Comparison of ENCODE assay signal across 8 cellular contexts in genomic region chr11:78078218-78079167, GRCh38. TPM values are rescaled to one million over a fixed set of nuclear protein-coding genes. Genes with fewer than 3 reads are reported as not detected.
DNase-seq lines count a peak whose midpoint lies in the region; ATAC-seq and TF ChIP-seq lines count a peak whose summit lies in the region.

No MANE protein-coding gene starts in this region.

- H3K4me2 ChIP-seq in BLaER1 = peak overlapping the region; percentile 95

- intact Hi-C loops in colonic mucosa (cut with DNase I) = no loop called here
- intact Hi-C loops in natural killer cell (cut with micrococcal nuclease) = no loop called here

- no peaks in the 10 kb centered on the region for H3K27me3 Mint-ChIP-seq in natural killer cell (ENCODE audit: low read depth in 2 of 2)

- no peaks in the 10 kb centered on the region for H3K9me3 ChIP-seq in BLaER1
- H3K9me3 ChIP-seq in MG63 = no peaks in the 10 kb centered on the region
- H3K9me3 ChIP-seq in colonic mucosa = no peaks in the 10 kb centered on the region

- peak overlapping the region; percentile 68 to 83 for H3K27ac Mint-ChIP-seq in natural killer cell

- peaks cover 57% of the 10 kb centered on the region for H4K20me1 ChIP-seq in BLaER1

- peaks cover 45 to 57% of the 10 kb centered on the region in 2 donors for H3K4me1 Mint-ChIP-seq in natural killer cell

- ATAC-seq in natural killer cell (no peak), HG03457 (IDR thresholded peaks at IDR 0.05; ENCODE audit: unreplicated experiment) (no peak)

- H3K36me3 Mint-ChIP-seq in natural killer cell = no peaks in the 10 kb centered on the region

- H3K36me3 ChIP-seq in BLaER1 = peaks cover 34% of the 10 kb centered on the region
- peaks cover 13% of the 10 kb centered on the region for H3K36me3 ChIP-seq in MG63
- no peaks in the 10 kb centered on the region for H3K36me3 ChIP-seq in colonic mucosa

- H3K4me1 ChIP-seq in BLaER1 (peaks cover 59% of the 10 kb centered on the region), colonic mucosa (peaks cover 7% of the 10 kb centered on the region)

- TF ChIP-seq CTCF in colonic mucosa (IDR thresholded peaks at IDR 0.05) (no peak), natural killer cell (IDR thresholded peaks at IDR 0.05) (no peak), GM20000 (IDR thresholded peaks at IDR 0.05; ENCODE audit: extremely low read depth, missing control alignments) (no peak)

- no peaks in the 10 kb centered on the region for H3K9me3 Mint-ChIP-seq in natural killer cell

- H3K4me3 Mint-ChIP-seq in natural killer cell = peak overlapping the region; percentile 90

- DNase-seq in MG63 (no peak), colonic mucosa (no peak), natural killer cell (no peak), GM20000 (ENCODE audit: low spot score) (no peak), HCEC 1CT (no peak)
- no peak for DNase-seq in activated CD8-positive, alpha-beta memory T cell treated with anti-CD3 and anti-CD28 coated beads, Interleukin-2, amount 50 U/mL, for 48 hours

- H3K9ac ChIP-seq in BLaER1 = peak overlapping the region; percentile 95
- H3K9ac ChIP-seq in colonic mucosa (ENCODE audit: low read depth in 2 of 2, low read length in 2 of 2) = peak overlapping the region; percentile 87 to 96

- no peaks in the 10 kb centered on the region for H3K27me3 ChIP-seq in BLaER1
- H3K27me3 ChIP-seq in MG63 = no peaks in the 10 kb centered on the region
- no peaks in the 10 kb centered on the region for H3K27me3 ChIP-seq in colonic mucosa

- H3K27ac ChIP-seq in BLaER1 = peak overlapping the region; percentile 93
- no peak overlapping the region for H3K27ac ChIP-seq in colonic mucosa

- peak overlapping the region; percentile 86 for H3K4me3 ChIP-seq in BLaER1
- peak overlapping the region; percentile 97 for H3K4me3 ChIP-seq in MG63
- peak overlapping the region; percentile 90 for H3K4me3 ChIP-seq in colonic mucosa

RNA-seq across cellular contexts. Expression of gene NDUFC2, which starts 1.2 kb away (rescaled TPM):
- total RNA-seq in MG63 (2014; rRNA removed; shearing (Covaris generic); ENCODE audit: low replicate concordance) = 77.7 and 95.3 TPM in 2 replicates
- 100 to 1,000 TPM; 226 to 288 TPM for total RNA-seq in colonic mucosa
- 10 to 100 TPM; 51.8 to 75.4 (median 60.2) TPM for total RNA-seq in natural killer cell

RNA-seq across cellular contexts. Expression of gene THRSP, which starts 14.8 kb away (rescaled TPM):
- total RNA-seq in MG63 (2014; rRNA removed; shearing (Covaris generic); ENCODE audit: low replicate concordance) = 0.63 TPM in 1 of 2 replicates, not detected in the other
- total RNA-seq in colonic mucosa = under 1 TPM in 1 of 2 donors, not detected in 1; 0.61 TPM
- total RNA-seq in natural killer cell = not detected

RNA-seq across cellular contexts. Expression of gene KCTD14, which starts 55.4 kb away (rescaled TPM):
- total RNA-seq in MG63 (2014; rRNA removed; shearing (Covaris generic); ENCODE audit: low replicate concordance) = 5.8 and 12.8 TPM in 2 replicates
- 10 to 100 TPM; 19.5 to 19.7 TPM for total RNA-seq in colonic mucosa
- total RNA-seq in natural killer cell = under 1 TPM in 2 of 3 donors, not detected in 1; 0.28 to 0.32 TPM
